22 cellular contexts compared by ENCODE assay signal in the genomic region with DNA sequence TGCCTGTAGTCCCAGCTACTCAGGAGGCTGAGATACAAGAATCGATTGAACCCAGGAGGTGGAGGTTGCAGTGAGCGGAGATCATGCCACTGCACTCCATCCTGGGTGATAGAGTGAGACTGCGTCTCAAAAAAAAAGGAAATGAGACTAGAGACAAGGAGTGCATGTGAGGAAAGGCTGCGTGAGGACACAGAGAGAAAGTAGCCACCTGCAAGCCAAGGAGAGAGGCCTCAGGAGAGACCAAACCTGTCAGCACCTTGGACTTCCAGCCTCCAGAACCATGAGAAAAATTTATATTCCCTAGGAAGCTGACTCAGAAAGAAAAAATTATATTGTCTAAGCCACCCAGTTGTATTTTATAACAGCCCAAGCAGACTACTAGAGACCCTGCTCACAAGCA.
"Had no signal": no experiment of that assay in that cellular context is flagged by ENCODE, and none has a peak within 500 bp of the region (broad histone marks: within the 10 kb centered on the region; RNA-seq: fewer than 3 reads in every experiment).

No MANE protein-coding gene starts in this region.

- H3K27ac ChIP-seq: left ventricle myocardium inferior, neutrophil, parathyroid adenoma, right lobe of liver, skin epidermis, tibial artery had no signal

- H3K4me3 ChIP-seq: left ventricle myocardium inferior, right lobe of liver, skin epidermis, tibial artery had no signal

- H2AFZ ChIP-seq: parathyroid adenoma had no signal

- DNase-seq: activated CD4-positive, alpha-beta memory T cell treated with anti-CD3 and anti-CD28 coated beads for 36 hours; activated CD4-positive, alpha-beta T cell treated with anti-CD3 and anti-CD28 coated beads for 48 hours; activated T-cell treated with anti-CD3 and anti-CD28 coated beads, Interleukin-2, amount 50 U/mL, for 1 hour; aorta; caudate nucleus; dermis blood vessel endothelial cell; effector CD8-positive, alpha-beta T cell; foreskin melanocyte; kidney glomerular epithelial cell; left ventricle myocardium inferior; midbrain; right lobe of liver; stimulated activated CD4-positive, alpha-beta T cell treated with anti-CD3 and anti-CD28 coated beads, Interleukin-1b, Interleukin-23, amount 100 ng/mL, for 48 hours; stimulated activated naive CD8-positive, alpha-beta T cell treated with anti-CD3 and anti-CD28 coated beads, Interleukin-15, amount 100 ng/mL, for 72 hours; T-helper 17 cell; tibial artery had no signal

- H3K4me1 ChIP-seq: left ventricle myocardium inferior, parathyroid adenoma, right lobe of liver, tibial artery had no signal

- H3K27me3 ChIP-seq: right lobe of liver, tibial artery had no signal

- H3K9me3 Mint-ChIP-seq: activated CD4-positive, alpha-beta memory T cell treated with anti-CD3 and anti-CD28 coated beads for 36 hours; activated naive CD4-positive, alpha-beta T cell treated with anti-CD3 and anti-CD28 coated beads, Interleukin-2, amount 50 U/mL, for 72 hours; natural killer cell treated with Interleukin-12 subunit alpha and Interleukin-12 subunit beta and Interleukin-15 and Interleukin-18, amount 100 ng/mL, for 72 hours; stimulated activated naive CD8-positive, alpha-beta T cell treated with anti-CD3 and anti-CD28 coated beads, Interleukin-15, amount 100 ng/mL, for 72 hours had no signal

- H3K79me2 ChIP-seq: parathyroid adenoma had no signal

- H3K27me3 Mint-ChIP-seq: activated CD4-positive, alpha-beta memory T cell treated with anti-CD3 and anti-CD28 coated beads for 36 hours; brain; stimulated activated naive CD8-positive, alpha-beta T cell treated with anti-CD3 and anti-CD28 coated beads, Interleukin-15, amount 100 ng/mL, for 72 hours; T-helper 17 cell had no signal

- H3K4me1 Mint-ChIP-seq: stimulated activated naive CD8-positive, alpha-beta T cell treated with anti-CD3 and anti-CD28 coated beads, Interleukin-15, amount 100 ng/mL, for 72 hours; T-helper 17 cell had no signal

- ATAC-seq: activated naive CD4-positive, alpha-beta T cell treated with anti-CD3 and anti-CD28 coated beads, Interleukin-2, amount 50 U/mL, for 72 hours; natural killer cell treated with Interleukin-12 subunit alpha and Interleukin-12 subunit beta and Interleukin-15 and Interleukin-18, amount 100 ng/mL, for 72 hours; right lobe of liver; stimulated activated naive CD8-positive, alpha-beta T cell treated with anti-CD3 and anti-CD28 coated beads, Interleukin-15, amount 100 ng/mL, for 72 hours; T-helper 17 cell had no signal

- H3K27ac Mint-ChIP-seq: activated CD4-positive, alpha-beta memory T cell treated with anti-CD3 and anti-CD28 coated beads for 36 hours; activated naive CD4-positive, alpha-beta T cell treated with anti-CD3 and anti-CD28 coated beads, Interleukin-2, amount 50 U/mL, for 72 hours; brain; natural killer cell treated with Interleukin-12 subunit alpha and Interleukin-12 subunit beta and Interleukin-15 and Interleukin-18, amount 100 ng/mL, for 72 hours; stimulated activated naive CD8-positive, alpha-beta T cell treated with anti-CD3 and anti-CD28 coated beads, Interleukin-15, amount 100 ng/mL, for 72 hours; T-helper 17 cell had no signal

- H3K36me3 Mint-ChIP-seq: activated CD4-positive, alpha-beta memory T cell treated with anti-CD3 and anti-CD28 coated beads for 36 hours; activated naive CD4-positive, alpha-beta T cell treated with anti-CD3 and anti-CD28 coated beads, Interleukin-2, amount 50 U/mL, for 72 hours; brain; natural killer cell treated with Interleukin-12 subunit alpha and Interleukin-12 subunit beta and Interleukin-15 and Interleukin-18, amount 100 ng/mL, for 72 hours had no signal

- H3K4me3 Mint-ChIP-seq: activated CD4-positive, alpha-beta memory T cell treated with anti-CD3 and anti-CD28 coated beads for 36 hours; brain; natural killer cell treated with Interleukin-12 subunit alpha and Interleukin-12 subunit beta and Interleukin-15 and Interleukin-18, amount 100 ng/mL, for 72 hours; stimulated activated naive CD8-positive, alpha-beta T cell treated with anti-CD3 and anti-CD28 coated beads, Interleukin-15, amount 100 ng/mL, for 72 hours; T-helper 17 cell had no signal

- H3K9me3 ChIP-seq: left ventricle myocardium inferior, neutrophil, right lobe of liver, tibial artery had no signal

- H3K36me3 ChIP-seq: left ventricle myocardium inferior, neutrophil, right lobe of liver, tibial artery had no signal

- H3K9ac ChIP-seq: parathyroid adenoma had no signal
